In the genomic region with DNA sequence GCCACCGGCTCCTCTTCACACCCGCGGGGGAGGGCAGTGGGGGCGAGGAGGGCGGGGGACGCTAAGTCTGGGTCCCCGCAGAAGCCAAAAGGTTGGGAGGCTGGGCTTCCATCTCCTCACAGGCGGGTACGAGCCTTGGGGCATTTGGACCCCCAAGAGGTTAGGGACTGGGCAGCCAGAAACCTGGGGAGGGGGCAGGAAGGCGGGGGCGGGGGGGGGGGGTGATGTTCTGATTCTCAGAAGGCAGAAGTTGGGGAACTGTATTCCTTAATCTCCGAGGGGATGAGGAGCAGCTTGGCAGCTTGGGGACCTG, we compare ENCODE assay signal across 8 cellular contexts. TPM values are rescaled to one million over a fixed set of nuclear protein-coding genes. Genes with fewer than 3 reads are reported as not detected.
DNase-seq lines count a peak whose midpoint lies in the region; ATAC-seq and TF ChIP-seq lines count a peak whose summit lies in the region.

No MANE protein-coding gene starts in this region.

- WGBS in hepatocyte (ENCODE audit: low lambda C conversion rate, missing lambda C conversion rate): 11% methylated on average over 10 of the region's 12 CpGs

- peak overlapping the region; percentile 82 for H3K4me2 ChIP-seq in hepatocyte

- no peaks in the 10 kb centered on the region for H3K27me3 Mint-ChIP-seq in activated T-helper 1 cell treated with anti-CD3 and anti-CD28 coated beads, Interleukin-12 subunit alpha, Interleukin-12 subunit beta, Interleukin-2, Interleukin-4 antibody, amounts not matched to agents 30 ng/mL and 10 ng/mL and 1 ng/mL, durations not matched to agents 14 hours and 24 hours and 36 hours (ENCODE audit: insufficient read depth)

- H3K27ac ChIP-seq in HL-60 (replicated peaks) (peak overlapping the region; percentile 85), hepatocyte (peak overlapping the region; percentile 90)

- no peaks in the 10 kb centered on the region for H3K9me3 ChIP-seq in hepatocyte (ENCODE audit: low read depth)

- H3K79me2 ChIP-seq in hepatocyte: peaks cover 42% of the 10 kb centered on the region

- H3K36me3 Mint-ChIP-seq in activated T-helper 1 cell treated with anti-CD3 and anti-CD28 coated beads, Interleukin-12 subunit alpha, Interleukin-12 subunit beta, Interleukin-2, Interleukin-4 antibody, amounts not matched to agents 30 ng/mL and 10 ng/mL and 1 ng/mL, durations not matched to agents 14 hours and 24 hours and 36 hours (ENCODE audit: low read depth): peaks cover 56% of the 10 kb centered on the region
- H3K36me3 Mint-ChIP-seq in stimulated activated effector memory CD8-positive, alpha-beta T cell treated with anti-CD3 and anti-CD28 coated beads, Interleukin-12 subunit alpha, Interleukin-12 subunit beta, amount 100 ng/mL, for 72 hours: peaks cover 98% of the 10 kb centered on the region

- no peak for TF ChIP-seq CTCF in HL-60 (IDR thresholded peaks at IDR 0.05; ENCODE audit: insufficient read depth, low read length)
- TF ChIP-seq CTCF in hepatocyte (IDR thresholded peaks at IDR 0.05; ENCODE audit: poor library complexity): no peak

- no peak for ATAC-seq in stimulated activated effector memory CD8-positive, alpha-beta T cell treated with anti-CD3 and anti-CD28 coated beads, Interleukin-12 subunit alpha, Interleukin-12 subunit beta, amount 100 ng/mL, for 72 hours

- intact Hi-C loops in activated T-helper 1 cell treated with anti-CD3 and anti-CD28 coated beads, Interleukin-12 subunit alpha, Interleukin-12 subunit beta, Interleukin-2, Interleukin-4 antibody, amounts not matched to agents 30 ng/mL and 10 ng/mL and 1 ng/mL, durations not matched to agents 14 hours and 24 hours and 36 hours (cut with micrococcal nuclease): loop anchor here (1.0 to 5.0 kb wide), 5 partner anchors 17 to 249 kb away; a partner anchor contains a TSS

- H3K36me3 ChIP-seq in hepatocyte (replicated peaks; ENCODE audit: insufficient read depth, low read depth): no peaks in the 10 kb centered on the region

- H2AFZ ChIP-seq in hepatocyte: no peak overlapping the region

- H3K4me3 Mint-ChIP-seq in activated T-helper 1 cell treated with anti-CD3 and anti-CD28 coated beads, Interleukin-12 subunit alpha, Interleukin-12 subunit beta, Interleukin-2, Interleukin-4 antibody, amounts not matched to agents 30 ng/mL and 10 ng/mL and 1 ng/mL, durations not matched to agents 14 hours and 24 hours and 36 hours: peak overlapping the region; percentile 88
- H3K4me3 Mint-ChIP-seq in stimulated activated effector memory CD8-positive, alpha-beta T cell treated with anti-CD3 and anti-CD28 coated beads, Interleukin-12 subunit alpha, Interleukin-12 subunit beta, amount 100 ng/mL, for 72 hours: peak overlapping the region; percentile 82

- no peak for DNase-seq in HL-60 (ENCODE audit: low read depth in 1 of 2, low spot score in 1 of 2)
- DNase-seq in activated T-helper 1 cell treated with anti-CD3 and anti-CD28 coated beads, Interleukin-12 subunit alpha, Interleukin-12 subunit beta, Interleukin-2, Interleukin-4 antibody, amounts not matched to agents 30 ng/mL and 10 ng/mL and 1 ng/mL, durations not matched to agents 14 hours and 24 hours and 36 hours (ENCODE audit: low spot score): no peak
- DNase-seq in hepatocyte (ENCODE audit: low spot score): no peak
- DNase-seq in stimulated activated effector memory CD8-positive, alpha-beta T cell treated with anti-CD3 and anti-CD28 coated beads, Interleukin-12 subunit alpha, Interleukin-12 subunit beta, amount 100 ng/mL, for 72 hours (ENCODE audit: low spot score in 2 of 2): no peak
- DNase-seq in NCI-H748 treated with DMSO at 0.1 percent for 48 hours (lab: John Stamatoyannopoulos, UW): no peak
- no peak for DNase-seq in NCI-H2029 treated with DMSO at 0.1 percent for 48 hours (lab: John Stamatoyannopoulos, UW)
- no peak for DNase-seq in T-helper 9 cell
- DNase-seq in retina: no peak

- H3K4me1 ChIP-seq in hepatocyte (ENCODE audit: insufficient read depth): peaks cover 41% of the 10 kb centered on the region

- H3K4me1 Mint-ChIP-seq in activated T-helper 1 cell treated with anti-CD3 and anti-CD28 coated beads, Interleukin-12 subunit alpha, Interleukin-12 subunit beta, Interleukin-2, Interleukin-4 antibody, amounts not matched to agents 30 ng/mL and 10 ng/mL and 1 ng/mL, durations not matched to agents 14 hours and 24 hours and 36 hours (ENCODE audit: low read depth): peaks cover 60% of the 10 kb centered on the region
- peaks cover 64% of the 10 kb centered on the region for H3K4me1 Mint-ChIP-seq in stimulated activated effector memory CD8-positive, alpha-beta T cell treated with anti-CD3 and anti-CD28 coated beads, Interleukin-12 subunit alpha, Interleukin-12 subunit beta, amount 100 ng/mL, for 72 hours

- H4K20me1 ChIP-seq in hepatocyte (ENCODE audit: insufficient read depth, poor library complexity, severe bottlenecking): no peaks in the 10 kb centered on the region

- H3K9me3 Mint-ChIP-seq in activated T-helper 1 cell treated with anti-CD3 and anti-CD28 coated beads, Interleukin-12 subunit alpha, Interleukin-12 subunit beta, Interleukin-2, Interleukin-4 antibody, amounts not matched to agents 30 ng/mL and 10 ng/mL and 1 ng/mL, durations not matched to agents 14 hours and 24 hours and 36 hours: no peaks in the 10 kb centered on the region
- H3K9me3 Mint-ChIP-seq in stimulated activated effector memory CD8-positive, alpha-beta T cell treated with anti-CD3 and anti-CD28 coated beads, Interleukin-12 subunit alpha, Interleukin-12 subunit beta, amount 100 ng/mL, for 72 hours: no peaks in the 10 kb centered on the region

- H3K9me2 ChIP-seq in hepatocyte (replicated peaks; ENCODE audit: insufficient read depth): no peaks in the 10 kb centered on the region

- H3K4me3 ChIP-seq in HL-60 (replicated peaks; ENCODE audit: insufficient read depth, low read length): peak overlapping the region; percentile 39
- no peak overlapping the region for H3K4me3 ChIP-seq in hepatocyte

- H3K27ac Mint-ChIP-seq in activated T-helper 1 cell treated with anti-CD3 and anti-CD28 coated beads, Interleukin-12 subunit alpha, Interleukin-12 subunit beta, Interleukin-2, Interleukin-4 antibody, amounts not matched to agents 30 ng/mL and 10 ng/mL and 1 ng/mL, durations not matched to agents 14 hours and 24 hours and 36 hours: peak overlapping the region; percentile 90
- peak overlapping the region; percentile 89 for H3K27ac Mint-ChIP-seq in stimulated activated effector memory CD8-positive, alpha-beta T cell treated with anti-CD3 and anti-CD28 coated beads, Interleukin-12 subunit alpha, Interleukin-12 subunit beta, amount 100 ng/mL, for 72 hours

- H3K27me3 ChIP-seq in HL-60 (ENCODE audit: insufficient read depth, poor library complexity, severe bottlenecking): no peaks in the 10 kb centered on the region
- H3K27me3 ChIP-seq in hepatocyte: no peaks in the 10 kb centered on the region

RNA-seq across cellular contexts. Expression of a gene that starts 5.1 kb away (rescaled TPM):
- total RNA-seq in activated T-helper 1 cell treated with anti-CD3 and anti-CD28 coated beads, Interleukin-12 subunit alpha, Interleukin-12 subunit beta, Interleukin-2, Interleukin-4 antibody, amounts not matched to agents 30 ng/mL and 10 ng/mL and 1 ng/mL, durations not matched to agents 14 hours and 24 hours and 36 hours: 67.2 and 74.6 TPM in 2 replicates
- total RNA-seq in hepatocyte: 4.3 and 6.3 TPM in 2 replicates
- 45.7 and 51.4 TPM in 2 replicates for polyA plus RNA-seq in hepatocyte

RNA-seq across cellular contexts. Expression of a gene that starts 24.1 kb away (rescaled TPM):
- total RNA-seq in activated T-helper 1 cell treated with anti-CD3 and anti-CD28 coated beads, Interleukin-12 subunit alpha, Interleukin-12 subunit beta, Interleukin-2, Interleukin-4 antibody, amounts not matched to agents 30 ng/mL and 10 ng/mL and 1 ng/mL, durations not matched to agents 14 hours and 24 hours and 36 hours: not detected in 2 replicates
- total RNA-seq in hepatocyte: 26.2 and 28.3 TPM in 2 replicates
- 38.1 and 39.7 TPM in 2 replicates for polyA plus RNA-seq in hepatocyte

RNA-seq across cellular contexts. Expression of a gene that starts 54.6 kb away (rescaled TPM):
- not detected in 2 replicates for total RNA-seq in activated T-helper 1 cell treated with anti-CD3 and anti-CD28 coated beads, Interleukin-12 subunit alpha, Interleukin-12 subunit beta, Interleukin-2, Interleukin-4 antibody, amounts not matched to agents 30 ng/mL and 10 ng/mL and 1 ng/mL, durations not matched to agents 14 hours and 24 hours and 36 hours
- 0.73 TPM in 1 of 2 replicates, not detected in the other for total RNA-seq in hepatocyte
- polyA plus RNA-seq in hepatocyte: not detected in 2 replicates

RNA-seq across cellular contexts. Expression of a gene that starts 55.3 kb away (rescaled TPM):
- total RNA-seq in activated T-helper 1 cell treated with anti-CD3 and anti-CD28 coated beads, Interleukin-12 subunit alpha, Interleukin-12 subunit beta, Interleukin-2, Interleukin-4 antibody, amounts not matched to agents 30 ng/mL and 10 ng/mL and 1 ng/mL, durations not matched to agents 14 hours and 24 hours and 36 hours: not detected in 2 replicates
- total RNA-seq in hepatocyte: 53.3 and 77.1 TPM in 2 replicates
- polyA plus RNA-seq in hepatocyte: 34.7 and 41.8 TPM in 2 replicates

Comparison
In these comparisons a context has a peak if more than half of its experiments do, and no peak if none do; other contexts are left out.
1. RNA of a gene that starts 24.1 kb away (total RNA-seq): 26.2 to 28.3 TPM in hepatocyte; not detected in activated T-helper 1 cell treated with anti-CD3 and anti-CD28 coated beads, Interleukin-12 subunit alpha, Interleukin-12 subunit beta, Interleukin-2, Interleukin-4 antibody, amounts not matched to agents 30 ng/mL and 10 ng/mL and 1 ng/mL, durations not matched to agents 14 hours and 24 hours and 36 hours; every median in the first group is over 10 times any median in the second.